In the genomic region with DNA sequence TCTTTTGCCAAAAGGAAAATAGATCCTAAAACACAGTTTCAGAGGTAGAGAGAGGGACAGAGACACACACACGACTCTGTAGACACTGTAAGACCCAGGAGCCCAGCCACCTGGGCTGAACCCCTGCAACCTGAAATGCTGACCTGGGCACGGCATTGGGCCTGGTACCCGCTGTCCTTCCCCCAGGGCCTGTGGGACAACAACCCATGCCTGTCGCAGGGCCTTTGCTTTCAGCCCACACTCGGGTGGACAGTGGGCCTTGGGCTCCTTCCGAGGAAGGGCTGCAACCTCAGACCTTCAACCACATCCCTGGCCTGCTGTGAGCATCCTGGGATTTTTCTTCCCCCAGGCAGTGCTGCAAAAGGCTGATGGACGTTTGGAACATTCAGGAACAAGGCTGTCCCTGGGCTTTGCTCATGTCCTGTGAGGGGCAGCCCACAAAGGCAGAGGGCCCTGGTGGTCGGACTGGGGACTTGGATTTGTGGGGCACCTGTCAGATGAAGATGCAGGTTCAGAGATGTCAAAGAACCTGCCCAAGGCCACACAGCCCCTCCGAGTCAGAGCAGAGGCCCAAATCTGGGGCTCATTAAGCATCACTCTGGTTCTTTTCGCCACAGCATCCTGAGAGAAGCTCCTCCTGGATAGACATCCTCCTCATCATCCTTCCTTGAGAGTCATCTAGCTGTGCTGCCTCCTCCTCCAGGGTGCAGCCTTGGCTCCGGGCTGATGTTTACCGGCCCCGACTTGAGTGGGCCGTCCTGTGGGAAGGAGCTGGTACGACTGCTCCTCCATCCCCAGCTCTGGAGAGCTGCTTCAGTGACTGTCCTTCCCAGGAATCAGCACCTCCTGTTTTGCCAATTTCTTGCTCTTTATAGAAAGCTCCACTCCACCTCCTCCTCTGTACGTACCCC, we compare ENCODE assay signal across 17 cellular contexts. TPM values are rescaled to one million over a fixed set of nuclear protein-coding genes. Genes with fewer than 3 reads are reported as not detected.
DNase-seq lines count a peak whose midpoint lies in the region; ATAC-seq and TF ChIP-seq lines count a peak whose summit lies in the region.
"Had no signal": no experiment of that assay in that cellular context is flagged by ENCODE, and none has a peak within 500 bp of the region (broad histone marks: within the 10 kb centered on the region; RNA-seq: fewer than 3 reads in every experiment).

No MANE protein-coding gene starts in this region.

- POLR2A ChIA-PET in CD4-positive, alpha-beta memory T cell (lab: Charles Lee; ENCODE audit: partially characterized antibody), result interaction anchor here (1.6 kb wide), 1 partner anchor 32 kb away, joined by 11 read pairs; a partner anchor contains a TSS

- H3K27me3 Mint-ChIP-seq in CD14-positive monocyte (ENCODE audit: low read depth in 3 of 3), result peaks cover 1 to 4% (median 2%) of the 10 kb centered on the region in 3 donors
- no peaks in the 10 kb centered on the region for H3K27me3 Mint-ChIP-seq in CD4-positive, alpha-beta memory T cell
- no peaks in the 10 kb centered on the region for H3K27me3 Mint-ChIP-seq in effector memory CD8-positive, alpha-beta T cell
- H3K27me3 Mint-ChIP-seq: CD4-positive, CD25-positive, alpha-beta regulatory T cell had no signal

- DNase-seq in CD14-positive monocyte (ENCODE audit: low spot score) (no peak), occipital lobe (lab: John Stamatoyannopoulos, UW) (peak; percentile 56), HUDEP-2 (lab: John Stamatoyannopoulos, UW; ENCODE audit: unreplicated experiment in 76 of 76) (no peak), A172 (ENCODE audit: low spot score) (no peak)
- no peak for DNase-seq in CD4-positive, alpha-beta memory T cell
- DNase-seq in effector memory CD8-positive, alpha-beta T cell, result no peak
- DNase-seq: CD4-positive, CD25-positive, alpha-beta regulatory T cell; HFFc6; IMR-90; Karpas-422; MG63; NCI-H1092; NCI-H1694; NCI-H226; NCI-H69; RPMI8226 had no signal

- no peaks in the 10 kb centered on the region for H3K27me3 ChIP-seq in CD4-positive, alpha-beta memory T cell (ENCODE audit: insufficient read depth, low read length)
- H3K27me3 ChIP-seq: MG63 had no signal

- H3K4me1 ChIP-seq in CD4-positive, alpha-beta memory T cell (ENCODE audit: insufficient read depth, low read length), result peaks cover 22% of the 10 kb centered on the region

- H3K4me3 Mint-ChIP-seq in CD14-positive monocyte, result no peak overlapping the region
- H3K4me3 Mint-ChIP-seq in CD4-positive, alpha-beta memory T cell, result no peak overlapping the region
- H3K4me3 Mint-ChIP-seq in effector memory CD8-positive, alpha-beta T cell, result peak overlapping the region in 1 of 2 donors; percentile 33
- H3K4me3 Mint-ChIP-seq: HFFc6 had no signal

- ATAC-seq in effector memory CD8-positive, alpha-beta T cell (replicated peaks), result no peak
- ATAC-seq in HG02678 (IDR thresholded peaks at IDR 0.05; ENCODE audit: unreplicated experiment), result no peak

- TF ChIP-seq CTCF in CD14-positive monocyte (IDR thresholded peaks at IDR 0.05), result no peak

- intact Hi-C loops in CD14-positive monocyte (cut with micrococcal nuclease), result no loop called here
- intact Hi-C loops in CD4-positive, alpha-beta memory T cell (cut with micrococcal nuclease), result loop anchor here (2.0 kb wide), 1 partner anchor 33 kb away; a partner anchor contains a TSS

- peak overlapping the region in 4 of 7 donors; percentile 3 to 81 (median 60) for H3K27ac Mint-ChIP-seq in CD14-positive monocyte
- peak overlapping the region in 5 of 7 donors; percentile 28 to 81 (median 52) for H3K27ac Mint-ChIP-seq in CD4-positive, alpha-beta memory T cell
- H3K27ac Mint-ChIP-seq in effector memory CD8-positive, alpha-beta T cell, result peak overlapping the region; percentile 26 to 91
- H3K27ac Mint-ChIP-seq: HFFc6 had no signal

- peaks cover 41% of the 10 kb centered on the region for H3K4me1 Mint-ChIP-seq in CD14-positive monocyte
- H3K4me1 Mint-ChIP-seq in CD4-positive, alpha-beta memory T cell, result peaks cover 20 to 35% (median 31%) of the 10 kb centered on the region in 4 donors
- H3K4me1 Mint-ChIP-seq in effector memory CD8-positive, alpha-beta T cell (ENCODE audit: low read depth in 2 of 2), result peaks cover 34 to 41% of the 10 kb centered on the region in 2 donors

- H3K36me3 ChIP-seq in CD4-positive, alpha-beta memory T cell (ENCODE audit: insufficient read depth, low read length), result peaks cover 19% of the 10 kb centered on the region

- H3K27ac ChIP-seq in CD4-positive, alpha-beta memory T cell (ENCODE audit: low read depth, low read length), result no peak overlapping the region

- H3K9me3 ChIP-seq in CD4-positive, alpha-beta memory T cell (ENCODE audit: control insufficient read depth in 1 of 2, low read length in 2 of 2), result no peaks in the 10 kb centered on the region
- H3K9me3 ChIP-seq: MG63 had no signal

- peaks cover 20 to 27% of the 10 kb centered on the region in 2 donors for H3K36me3 Mint-ChIP-seq in CD14-positive monocyte
- peaks cover 34 to 38% of the 10 kb centered on the region in 2 donors for H3K36me3 Mint-ChIP-seq in CD4-positive, alpha-beta memory T cell
- peaks cover 16% of the 10 kb centered on the region for H3K36me3 Mint-ChIP-seq in effector memory CD8-positive, alpha-beta T cell (ENCODE audit: insufficient read depth)

- no peak overlapping the region for H3K4me3 ChIP-seq in CD4-positive, alpha-beta memory T cell (ENCODE audit: low read length in 2 of 2)
- H3K4me3 ChIP-seq: MG63 had no signal

- CTCF ChIA-PET in CD4-positive, alpha-beta memory T cell (lab: Charles Lee; ENCODE audit: partially characterized antibody), result interaction anchor here (1.2 to 2.1 kb wide), 3 partner anchors 10 to 44 kb away, joined by 4 to 6 read pairs (median 5); no protein-coding TSS in a partner anchor

- H3K9me3 Mint-ChIP-seq in CD14-positive monocyte, result peaks cover 10 to 28% (median 21%) of the 10 kb centered on the region in 7 donors
- peaks cover 0 to 8% (median 0%) of the 10 kb centered on the region in 8 donors for H3K9me3 Mint-ChIP-seq in CD4-positive, alpha-beta memory T cell
- H3K9me3 Mint-ChIP-seq in effector memory CD8-positive, alpha-beta T cell, result no peaks in the 10 kb centered on the region

RNA-seq across cellular contexts. Expression of a gene that starts 32.7 kb away (rescaled TPM):
- 1 to 10 TPM; 4.4 to 5.5 TPM for polyA plus RNA-seq in CD14-positive monocyte
- total RNA-seq in CD4-positive, alpha-beta memory T cell, result 10 to 100 TPM; 32.1 to 35.6 TPM
- polyA plus RNA-seq in CD4-positive, alpha-beta memory T cell, result 10 to 100 TPM; 15.6 to 52.9 TPM
- 15.0 TPM for total RNA-seq in occipital lobe
- total RNA-seq in A172 (2014; rRNA removed; shearing (Covaris generic)), result 7.9 and 10.0 TPM in 2 replicates

RNA-seq across cellular contexts. Expression of a gene that starts 33.0 kb away (rescaled TPM):
- 1 to 10 TPM; 1.5 to 2.7 TPM for polyA plus RNA-seq in CD14-positive monocyte
- 10 to 100 TPM; 54.0 to 57.9 TPM for total RNA-seq in CD4-positive, alpha-beta memory T cell
- 10 to 100 TPM in 1 of 2 donors, 1 to 10 TPM in 1; 5.7 to 11.2 TPM for polyA plus RNA-seq in CD4-positive, alpha-beta memory T cell
- total RNA-seq in occipital lobe, result 67.5 TPM
- total RNA-seq in A172 (2014; rRNA removed; shearing (Covaris generic)), result 70.0 and 72.0 TPM in 2 replicates
